Comparison of ENCODE assay signal across 27 cellular contexts in the genomic region with DNA sequence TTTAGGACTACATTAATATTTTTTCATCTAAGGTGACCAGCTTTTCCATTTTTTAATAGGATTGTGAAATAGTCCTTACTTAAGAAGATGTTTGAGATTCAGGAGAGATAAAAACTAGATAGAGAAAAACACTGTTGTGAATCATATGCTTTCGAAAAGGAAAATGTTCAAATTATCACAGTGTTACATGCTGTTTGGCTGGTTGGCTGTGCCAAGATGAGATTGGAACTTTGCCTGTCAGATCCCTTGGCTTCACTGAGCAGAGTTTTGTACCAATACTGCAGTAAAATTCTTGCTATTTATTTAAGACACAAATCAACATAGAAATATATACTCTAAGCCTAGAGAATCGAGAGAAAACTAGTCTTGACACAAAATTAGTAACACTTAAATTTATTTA.
"Had no signal": no experiment of that assay in that cellular context is flagged by ENCODE, and none has a peak within 500 bp of the region (broad histone marks: within the 10 kb centered on the region; RNA-seq: fewer than 3 reads in every experiment).

No MANE protein-coding gene starts in this region.

- H3K9me2 ChIP-seq: SK-N-SH had no signal

- H3K27ac ChIP-seq: brain microvascular endothelial cell, Peyer's patch, RWPE1, SJCRH30 had no signal

- H3K4me2 ChIP-seq: SK-N-SH had no signal

- H3K4me1 ChIP-seq: Peyer's patch, SJCRH30 had no signal

- ATAC-seq: activated T-helper 17 cell treated with anti-CD3 and anti-CD28 coated beads, Interleukin-2, amount 50 U/mL, for 72 hours; WTC11 had no signal

- H3K36me3 ChIP-seq: brain microvascular endothelial cell, MG63, Peyer's patch, SJCRH30 had no signal

- DNase-seq: activated CD4-positive, alpha-beta memory T cell treated with anti-CD3 and anti-CD28 coated beads for 36 hours; activated CD4-positive, alpha-beta T cell treated with anti-CD3 and anti-CD28 coated beads for 1 hour; activated CD4-positive, alpha-beta T cell treated with anti-CD3 and anti-CD28 coated beads, Interleukin-2, amount 10 ng/mL, durations not matched to agents 24 days and 14 days; activated CD8-positive, alpha-beta memory T cell treated with anti-CD3 and anti-CD28 coated beads for 24 hours; activated gamma-delta T cell; activated naive CD4-positive, alpha-beta T cell treated with anti-CD3 and anti-CD28 coated beads for 36 hours; activated T-cell treated with anti-CD3 and anti-CD28 coated beads, Interleukin-2, amount 50 U/mL, for 48 hours; brain microvascular endothelial cell; KBM-7; MG63; MV-4-11; NCI-H1105; NCI-H1436; NCI-H1694 treated with DMSO at 0.1 percent for 48 hours; NCI-H2029 treated with DMSO at 0.1 percent for 48 hours; NCI-H345; NCI-H510A; NCI-H526 treated with DMSO at 0.1 percent for 48 hours; NCI-H82; Peyer's patch; Right ventricle myocardium superior; SJCRH30; SK-N-SH; SW 1271 had no signal

- H3K27me3 ChIP-seq: brain microvascular endothelial cell, MG63, Peyer's patch had no signal

- H3K9ac ChIP-seq: SK-N-SH had no signal

- H3K4me3 ChIP-seq: MG63, Peyer's patch, SJCRH30 had no signal

- H3K9me3 ChIP-seq: MG63, Peyer's patch, SJCRH30, SK-N-SH had no signal
